In genomic region chr2:120066708-120067547, GRCh38 we compare ENCODE assay signal across 1 cellular context.
TF ChIP-seq lines count a peak whose summit lies in the region.

No MANE protein-coding gene starts in this region.

TF ChIP-seq in liver, 16 proteins besides CTCF, POLR2A, EP300 and RAD21 (continued from another document):
- TF ChIP-seq MAX (IDR thresholded peaks at IDR 0.05) (peak; percentile 50), HNF4A (conservative IDR thresholded peaks at IDR 0.05) (peak; percentile 70 to 75), YY1 (IDR thresholded peaks at IDR 0.05) (peak; percentile 85), JUND (IDR thresholded peaks at IDR 0.05) (peak; percentile 66 to 79), FOXA1 (IDR thresholded peaks at IDR 0.05) (peak; percentile 97), FOXA2 (IDR thresholded peaks at IDR 0.05) (peak; percentile 96)
